ENCODE assay signal across 8 cellular contexts in the genomic region with DNA sequence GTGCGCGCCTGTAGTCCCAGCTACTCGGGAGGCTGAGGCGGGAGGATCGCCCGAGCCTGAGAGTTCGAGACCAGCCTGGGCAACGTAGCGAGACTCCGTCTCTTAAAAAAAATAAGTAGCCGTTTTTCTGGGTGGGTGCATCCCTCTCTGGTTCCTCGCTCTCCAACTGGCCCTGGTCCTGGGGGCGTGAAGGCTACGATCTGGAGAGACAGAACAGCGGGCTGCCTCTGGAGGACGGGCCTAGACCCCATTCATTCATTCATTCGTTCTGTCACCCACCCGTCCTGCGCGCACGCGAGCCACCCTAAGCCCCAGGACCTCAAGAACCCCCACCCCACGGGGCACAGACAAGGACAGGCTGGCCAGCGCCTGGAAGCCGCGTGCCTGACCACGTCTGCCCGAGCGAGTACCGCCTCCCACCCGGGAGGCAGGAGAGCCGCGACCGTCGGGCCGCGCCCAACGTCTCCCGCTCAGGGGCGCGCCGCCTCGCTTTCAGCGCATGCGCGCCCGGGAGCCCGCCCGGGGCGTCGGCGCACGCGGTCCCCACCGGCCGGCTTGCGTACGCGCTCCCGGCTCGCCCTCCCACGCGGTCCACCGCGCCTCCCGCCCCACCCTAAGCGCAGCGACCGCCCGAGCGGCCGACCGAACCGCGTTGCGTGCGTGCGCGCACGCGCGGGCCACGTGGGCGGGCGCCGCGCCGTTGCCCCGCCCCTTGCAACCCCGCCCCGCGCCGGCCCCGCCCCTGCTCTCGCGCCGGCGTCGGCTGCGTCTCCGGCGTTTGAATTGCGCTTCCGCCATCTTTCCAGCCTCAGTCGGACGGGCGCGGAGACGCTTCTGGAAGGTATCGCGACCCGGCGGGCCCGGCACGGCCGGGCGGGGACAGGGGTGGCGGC. TPM values are rescaled to one million over a fixed set of nuclear protein-coding genes. Genes with fewer than 3 reads are reported as not detected.
DNase-seq lines count a peak whose midpoint lies in the region; ATAC-seq lines count a peak whose summit lies in the region.

RAN (plus strand) TSS at position 781 of the 893 bp plus-strand sequence. CDS start 528 bp downstream, outside the sequence.

- H3K4me1 ChIP-seq in CD4-positive, alpha-beta memory T cell (ENCODE audit: insufficient read depth, low read length) = peaks cover 65% of the 10 kb centered on the region

- H3K9me3 ChIP-seq in CD4-positive, alpha-beta memory T cell (ENCODE audit: control insufficient read depth in 1 of 2, low read length in 2 of 2) = no peaks in the 10 kb centered on the region

- ATAC-seq in GM19467 (IDR thresholded peaks at IDR 0.05; ENCODE audit: unreplicated experiment) = peak; percentile 77

- peaks cover 38% of the 10 kb centered on the region for H3K36me3 ChIP-seq in CD4-positive, alpha-beta memory T cell (ENCODE audit: insufficient read depth, low read length)

- DNase-seq in CD4-positive, alpha-beta memory T cell = peak; percentile 86 to 95 (median 92)
- DNase-seq in HS-5 (ENCODE audit: low read depth) (peak; percentile 56), NK-92 (lab: John Stamatoyannopoulos, UW; ENCODE audit: unreplicated experiment) (peak; percentile 15), medulla oblongata (ENCODE audit: extremely low spot score) (peak; percentile 90)
- peak; percentile 95 for DNase-seq in activated CD8-positive, alpha-beta memory T cell treated with anti-CD3 and anti-CD28 coated beads for 24 hours
- peak; percentile 83 for DNase-seq in effector CD4-positive, alpha-beta T cell
- DNase-seq in stimulated activated CD4-positive, alpha-beta T cell treated with anti-CD3 and anti-CD28 coated beads, TNF-alpha, amount 100 ng/mL, for 48 hours (ENCODE audit: low read depth in 3 of 3) = peak; percentile 86 to 92 (median 90)

- H3K36me3 Mint-ChIP-seq in CD4-positive, alpha-beta memory T cell = peaks cover 35 to 47% of the 10 kb centered on the region in 2 donors

- peak within 1 kb of the TSS; percentile 65 to 89 for H3K4me3 ChIP-seq in CD4-positive, alpha-beta memory T cell (ENCODE audit: low read length in 2 of 2)

- peaks cover 41 to 77% (median 59%) of the 10 kb centered on the region in 4 donors for H3K4me1 Mint-ChIP-seq in CD4-positive, alpha-beta memory T cell

- H3K9me3 Mint-ChIP-seq in CD4-positive, alpha-beta memory T cell = peaks cover 0 to 2% (median 0%) of the 10 kb centered on the region in 8 donors

- H3K27ac ChIP-seq in CD4-positive, alpha-beta memory T cell (ENCODE audit: low read depth, low read length) = peak within 1 kb of the TSS; percentile 76

- POLR2A ChIA-PET in CD4-positive, alpha-beta memory T cell (lab: Charles Lee; ENCODE audit: partially characterized antibody) = interaction anchor here (0.8 to 2.4 kb wide), 2 partner anchors 32 to 51 kb away, joined by 3 to 22 read pairs; partner anchors contain the start of gene STX2

- intact Hi-C loops in CD4-positive, alpha-beta memory T cell (cut with micrococcal nuclease) = loop anchor here (1.0 kb wide), 1 partner anchor 32 kb away; the partner anchor contains the start of gene STX2

- CTCF ChIA-PET in CD4-positive, alpha-beta memory T cell (lab: Charles Lee; ENCODE audit: partially characterized antibody) = interaction anchor here (0.6 to 2.3 kb wide), 7 partner anchors 26 to 47 kb away, joined by 3 to 11 read pairs (median 5); no protein-coding TSS in a partner anchor

- peak within 1 kb of the TSS; percentile 91 to 94 (median 93) for H3K4me3 Mint-ChIP-seq in CD4-positive, alpha-beta memory T cell

- no peaks in the 10 kb centered on the region for H3K27me3 ChIP-seq in CD4-positive, alpha-beta memory T cell (ENCODE audit: insufficient read depth, low read length)

- peak within 1 kb of the TSS; percentile 92 to 97 (median 95) for H3K27ac Mint-ChIP-seq in CD4-positive, alpha-beta memory T cell

- H3K27me3 Mint-ChIP-seq in CD4-positive, alpha-beta memory T cell = no peaks in the 10 kb centered on the region

RNA-seq across cellular contexts. Expression of gene RAN, which starts in this region (rescaled TPM):
- total RNA-seq in CD4-positive, alpha-beta memory T cell = 100 to 1,000 TPM; 289 to 333 TPM
- 100 to 1,000 TPM; 750 to 868 TPM for polyA plus RNA-seq in CD4-positive, alpha-beta memory T cell

Comparison
In these comparisons a context has a peak if more than half of its experiments do, and no peak if none do; other contexts are left out.
1. Peak in every context shown above with its lines: DNase-seq, ATAC-seq, H3K4me3 ChIP-seq and H3K27ac ChIP-seq.
2. DNase-seq: peak in every context shown above with its lines; median percentile 95 in activated CD8-positive, alpha-beta memory T cell treated with anti-CD3 and anti-CD28 coated beads for 24 hours; 92 in CD4-positive, alpha-beta memory T cell; 90 in medulla oblongata; 90 in stimulated activated CD4-positive, alpha-beta T cell treated with anti-CD3 and anti-CD28 coated beads, TNF-alpha, amount 100 ng/mL, for 48 hours; 83 in effector CD4-positive, alpha-beta T cell; 56 in HS-5; 15 in NK-92.